Comparison of ENCODE assay signal across 15 cellular contexts in the genomic region with DNA sequence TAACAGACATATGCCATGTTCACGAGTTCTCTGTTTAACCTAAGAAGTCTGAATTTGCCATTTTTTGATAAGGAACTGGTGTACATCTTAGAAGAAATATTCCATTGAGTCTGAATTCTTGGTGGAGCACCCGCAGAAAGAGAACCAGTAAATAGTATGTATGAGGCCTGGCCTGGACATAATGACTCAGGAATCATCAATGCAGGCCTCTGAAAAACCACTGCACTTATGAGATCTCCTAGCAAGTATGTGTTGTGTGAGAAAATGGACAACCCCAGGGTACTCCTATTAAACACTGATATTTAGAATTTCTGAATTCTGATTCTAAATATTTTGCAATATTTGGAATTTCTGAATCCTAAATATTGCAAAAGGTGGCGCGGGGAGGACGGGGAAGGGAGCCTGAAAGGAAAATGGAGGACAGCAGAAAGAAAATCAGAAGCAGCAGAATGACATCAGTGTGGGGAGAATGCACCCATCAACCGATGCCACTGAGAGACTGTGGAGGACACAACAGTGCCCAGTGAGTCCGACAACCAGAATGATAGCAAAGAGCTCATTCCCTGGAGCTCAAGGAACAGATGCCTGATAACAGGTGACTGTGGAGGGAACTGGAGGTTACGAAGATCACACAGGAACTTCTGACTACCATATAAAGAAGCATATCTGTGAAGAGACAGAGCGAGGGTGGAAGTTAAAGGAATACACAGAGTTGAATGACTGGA.
DNase-seq lines count a peak whose midpoint lies in the region; ATAC-seq, FAIRE-seq and TF ChIP-seq lines count a peak whose summit lies in the region.
"Had no signal": no experiment of that assay in that cellular context is flagged by ENCODE, and none has a peak within 500 bp of the region (broad histone marks: within the 10 kb centered on the region; RNA-seq: fewer than 3 reads in every experiment).

No MANE protein-coding gene starts in this region.

- CTCF ChIA-PET in WTC11 (lab: Charles Lee), result interaction anchor here (1.0 to 1.6 kb wide), 2 partner anchors 17 to 98 kb away, joined by 3 to 4 read pairs; a partner anchor contains a TSS

- TF ChIP-seq POLR2A in H54 (IDR thresholded peaks at IDR 0.05; ENCODE audit: low read depth, low read length), result no peak

- ATAC-seq in WTC11 (0 out of 2 replicates have a peak, but pooled peaks have one; percentile 13), HG03108 (IDR thresholded peaks at IDR 0.05; ENCODE audit: unreplicated experiment) (no peak), HG03442 (IDR thresholded peaks at IDR 0.05; ENCODE audit: unreplicated experiment) (no peak)
- ATAC-seq: activated T-helper 17 cell treated with anti-CD3 and anti-CD28 coated beads, Interleukin-2, amount 50 U/mL, for 72 hours; GM12878; natural killer cell had no signal

- peak; percentile 27 for FAIRE-seq in H54 (lab: Jason Lieb, UNC)
- FAIRE-seq: GM12878 had no signal

- POLR2A ChIA-PET in WTC11 (lab: Charles Lee), result interaction anchor here (0.6 to 1.1 kb wide), 2 partner anchors 9 to 28 kb away, joined by 3 to 5 read pairs; no protein-coding TSS in a partner anchor

- no peak overlapping the region for H3K4me3 ChIP-seq in foreskin fibroblast (ENCODE audit: low read depth in 1 of 2, low read length in 2 of 2)
- H3K4me3 ChIP-seq: esophagus muscularis mucosa, GM12878 had no signal

- DNase-seq in H54 (ENCODE audit: insufficient read length, low spot score) (peak; percentile 22), WTC11 (ENCODE audit: low spot score) (no peak), foreskin fibroblast (peak; percentile 45 to 69), stromal cell of bone marrow (ENCODE audit: low read depth) (peak; percentile 26), KBM-7 (no peak)
- DNase-seq: activated CD4-positive, alpha-beta T cell treated with anti-CD3 and anti-CD28 coated beads, Interleukin-2, amount 10 ng/mL, durations not matched to agents 7 days and 5 days; central memory CD4-positive, alpha-beta T cell; DMS153; natural killer cell; T-helper 2 cell had no signal

- TF ChIP-seq CTCF in WTC11 (IDR thresholded peaks at IDR 0.05), result no peak
- no peak for TF ChIP-seq CTCF in foreskin fibroblast (IDR thresholded peaks at IDR 0.05; ENCODE audit: low read depth, low read length)

- peak overlapping the region; percentile 83 for H3K27ac Mint-ChIP-seq in WTC11
- H3K27ac Mint-ChIP-seq: activated CD4-positive, alpha-beta T cell treated with anti-CD3 and anti-CD28 coated beads, Interleukin-2, amount 10 ng/mL, durations not matched to agents 7 days and 5 days; activated T-helper 17 cell treated with anti-CD3 and anti-CD28 coated beads, Interleukin-2, amount 50 U/mL, for 72 hours; natural killer cell had no signal

- no peaks in the 10 kb centered on the region for H3K27me3 Mint-ChIP-seq in WTC11 (ENCODE audit: low read depth)
- H3K27me3 Mint-ChIP-seq: activated CD4-positive, alpha-beta T cell treated with anti-CD3 and anti-CD28 coated beads, Interleukin-2, amount 10 ng/mL, durations not matched to agents 7 days and 5 days; activated T-helper 17 cell treated with anti-CD3 and anti-CD28 coated beads, Interleukin-2, amount 50 U/mL, for 72 hours had no signal

- H3K9me3 Mint-ChIP-seq in WTC11, result no peaks in the 10 kb centered on the region
- H3K9me3 Mint-ChIP-seq: activated CD4-positive, alpha-beta T cell treated with anti-CD3 and anti-CD28 coated beads, Interleukin-2, amount 10 ng/mL, durations not matched to agents 7 days and 5 days; activated T-helper 17 cell treated with anti-CD3 and anti-CD28 coated beads, Interleukin-2, amount 50 U/mL, for 72 hours; natural killer cell had no signal

- H3K4me3 Mint-ChIP-seq in WTC11, result no peak overlapping the region
- H3K4me3 Mint-ChIP-seq: activated CD4-positive, alpha-beta T cell treated with anti-CD3 and anti-CD28 coated beads, Interleukin-2, amount 10 ng/mL, durations not matched to agents 7 days and 5 days; activated T-helper 17 cell treated with anti-CD3 and anti-CD28 coated beads, Interleukin-2, amount 50 U/mL, for 72 hours; natural killer cell had no signal

- H3K36me3 Mint-ChIP-seq in WTC11, result no peaks in the 10 kb centered on the region
- H3K36me3 Mint-ChIP-seq: natural killer cell had no signal

- peaks cover 93% of the 10 kb centered on the region for H3K4me1 Mint-ChIP-seq in WTC11

- in situ Hi-C loops in KBM-7 (cut with MboI; ENCODE audit: low pct_unique_long_range_greater_than_20kb, low sequenced_read_pairs), result no loop called here

TF ChIP-seq in WTC11, 78 proteins besides CTCF, POLR2A, EP300 and RAD21:
- TF ChIP-seq ESRRA (CRISPR knock-in tag; IDR thresholded peaks at IDR 0.05; ENCODE audit: borderline replicate concordance), result no peak
- no peak for TF ChIP-seq ATF1 (CRISPR knock-in tag; IDR thresholded peaks at IDR 0.05)
- TF ChIP-seq NR3C1 (CRISPR knock-in tag; conservative IDR thresholded peaks at IDR 0.05; ENCODE audit: low read depth), result no peak

Comparison
In these comparisons a context has a peak if more than half of its experiments do, and no peak if none do; other contexts are left out.
1. DNase-seq: peak in H54 (single experiment), foreskin fibroblast (2 of 2) and stromal cell of bone marrow (single experiment); none in WTC11 (single experiment) and KBM-7 (single experiment).